In genomic region chr4:9969526-9970398, GRCh38 we compare ENCODE assay signal across 1 cellular context.
TF ChIP-seq lines count a peak whose summit lies in the region.

No MANE protein-coding gene starts in this region.

TF ChIP-seq in SK-N-SH treated with all-trans-retinoic acid at 6 μM for 48 hours, 23 proteins besides CTCF, POLR2A, EP300 and RAD21 (continued from another document):
- TF ChIP-seq POU6F1 (CRISPR knock-in tag; IDR thresholded peaks at IDR 0.05; ENCODE audit: borderline replicate concordance, low read depth) (no peak), PPARA (CRISPR knock-in tag; IDR thresholded peaks at IDR 0.05; ENCODE audit: borderline replicate concordance) (no peak)
